1 cellular context compared by ENCODE assay signal in genomic region chr11:57648791-57649735, GRCh38.
TF ChIP-seq lines count a peak whose summit lies in the region.

No MANE protein-coding gene starts in this region.

TF ChIP-seq in H1, 55 proteins besides CTCF, POLR2A, EP300 and RAD21 (continued from another document):
- 0 out of 4 replicates have a peak, but pooled peaks of 1 of the 2 experiments have one; percentile 50 for TF ChIP-seq HDAC2 (IDR thresholded peaks at IDR 0.05; ENCODE audit: borderline replicate concordance in 1 of 2, low read depth in 2 of 2, low read length in 2 of 2)
- 0 out of 2 replicates have a peak, but pooled peaks have one; percentile 8 for TF ChIP-seq USF2 (IDR thresholded peaks at IDR 0.05; ENCODE audit: low read length)
- TF ChIP-seq TBP (IDR thresholded peaks at IDR 0.05; ENCODE audit: low read depth, low read length) = 0 out of 2 replicates have a peak, but pooled peaks have one; percentile 13
- peak; percentile 23; the same call in 1 of the 2 replicates for TF ChIP-seq E2F6 (IDR thresholded peaks at IDR 0.05)
- TF ChIP-seq CBX5 (IDR thresholded peaks at IDR 0.05; ENCODE audit: low read depth, low read length) = no peak
- no peak for TF ChIP-seq TAF1 (IDR thresholded peaks at IDR 0.05; ENCODE audit: low read depth, low read length)
- peak; percentile 84 for TF ChIP-seq SAP30 (IDR thresholded peaks at IDR 0.05; ENCODE audit: insufficient read depth, insufficient replicate concordance, low read length)
- peak in 1 of 2 experiments; percentile 65; a peak in 1 of 4 replicates for TF ChIP-seq SIN3A (conservative IDR thresholded peaks at IDR 0.05 in 1 of 2, IDR thresholded peaks at IDR 0.05 in 1 of 2; ENCODE audit: low read depth in 1 of 2, low read length in 2 of 2)
- TF ChIP-seq KDM1A (IDR thresholded peaks at IDR 0.05; ENCODE audit: borderline replicate concordance, low read length) = peak; percentile 27; the same call in 1 of the 2 replicates
- TF ChIP-seq CBX8 (IDR thresholded peaks at IDR 0.05; ENCODE audit: borderline replicate concordance, low read depth, low read length) = no peak
- no peak for TF ChIP-seq YY1 (IDR thresholded peaks at IDR 0.05; ENCODE audit: low read depth, low read length)
- TF ChIP-seq GABPA (IDR thresholded peaks at IDR 0.05; ENCODE audit: borderline replicate concordance, insufficient read depth, low read length) = no peak
- no peak for TF ChIP-seq BACH1 (IDR thresholded peaks at IDR 0.05; ENCODE audit: low read length)
- peak; percentile 46 for TF ChIP-seq TAF7 (optimal IDR thresholded peaks at IDR 0.05; ENCODE audit: borderline replicate concordance, low read depth, low read length)
- TF ChIP-seq SP4 (IDR thresholded peaks at IDR 0.05; ENCODE audit: low read length) = no peak
- TF ChIP-seq NANOG (IDR thresholded peaks at IDR 0.05; ENCODE audit: insufficient read depth, low read depth, low read length, poor library complexity, severe bottlenecking) = no peak
- no peak for TF ChIP-seq ATF3 (IDR thresholded peaks at IDR 0.05; ENCODE audit: insufficient read depth, low read depth, low read length)
- 0 out of 2 replicates have a peak, but pooled peaks have one; percentile 39 for TF ChIP-seq MAX (IDR thresholded peaks at IDR 0.05)
- TF ChIP-seq JUND (IDR thresholded peaks at IDR 0.05; ENCODE audit: low read length) = no peak
- TF ChIP-seq ASH2L (IDR thresholded peaks at IDR 0.05; ENCODE audit: low read length) = peak; percentile 53
- peak; percentile 87 for TF ChIP-seq POLR2AphosphoS5 (IDR thresholded peaks at IDR 0.05; ENCODE audit: low read depth, low read length)
- no peak for TF ChIP-seq SP1 (IDR thresholded peaks at IDR 0.05; ENCODE audit: low read depth, low read length)
- TF ChIP-seq RNF2 (IDR thresholded peaks at IDR 0.05; ENCODE audit: borderline replicate concordance, low read depth, low read length, missing control alignments, poor library complexity, severe bottlenecking) = no peak
